32 cellular contexts compared by ENCODE assay signal in genomic region chr17:68221786-68222185, GRCh38. TPM values are rescaled to one million over a fixed set of nuclear protein-coding genes. Genes with fewer than 3 reads are reported as not detected.
A peak's percentile ranks its signal among the peaks of the same experiment; 100 is the strongest.
DNase-seq lines count a peak whose midpoint lies in the region; ATAC-seq, FAIRE-seq and TF ChIP-seq lines count a peak whose summit lies in the region.
"Had no signal": no experiment of that assay in that cellular context is flagged by ENCODE, and none has a peak within 500 bp of the region (broad histone marks: within the 10 kb centered on the region; RNA-seq: fewer than 3 reads in every experiment).

No MANE protein-coding gene starts in this region.

- peak; percentile 4 for FAIRE-seq in HTR-8/SVneo (lab: Jason Lieb, UNC)
- FAIRE-seq: frontal cortex, GM12878, H1 had no signal

- WGBS in transverse colon (ENCODE audit: low coverage in 1 of 2), 2 donors: 89% methylated on average over 4 of the region's 4 CpGs

- no peaks in the 10 kb centered on the region for H3K9me3 ChIP-seq in CD4-positive, alpha-beta T cell (ENCODE audit: control insufficient read depth, low read length)
- no peaks in the 10 kb centered on the region for H3K9me3 ChIP-seq in transverse colon
- H3K9me3 ChIP-seq: Peyer's patch, thyroid gland had no signal

- no peaks in the 10 kb centered on the region for H3K27me3 ChIP-seq in CD4-positive, alpha-beta T cell (ENCODE audit: control insufficient read depth, insufficient read depth, low read length)
- H3K27me3 ChIP-seq in transverse colon: no peaks in the 10 kb centered on the region
- H3K27me3 ChIP-seq: BLaER1 treated with 17β-estradiol and CSF1 and Interleukin-3, amounts not matched to agents 10 nM and 100 nM; cardiac muscle cell; hepatocyte; Peyer's patch; thyroid gland had no signal

- TF ChIP-seq EP300 in transverse colon (IDR thresholded peaks at IDR 0.05; ENCODE audit: low read depth): no peak

- no peak overlapping the region for H3K4me3 Mint-ChIP-seq in CD4-positive, alpha-beta T cell
- H3K4me3 Mint-ChIP-seq in neural crest cell: no peak overlapping the region
- H3K4me3 Mint-ChIP-seq: activated CD4-positive, alpha-beta memory T cell treated with anti-CD3 and anti-CD28 coated beads, Interleukin-2, amount 10 ng/mL, durations not matched to agents 7 days and 5 days; endodermal cell had no signal

- no peaks in the 10 kb centered on the region for H3K36me3 ChIP-seq in transverse colon
- H3K36me3 ChIP-seq: cardiac muscle cell, Peyer's patch, thyroid gland had no signal

- no peak for ATAC-seq in CD4-positive, alpha-beta T cell (ENCODE audit: poor library complexity)
- ATAC-seq in HG03378 (IDR thresholded peaks at IDR 0.05; ENCODE audit: unreplicated experiment): no peak
- ATAC-seq: activated naive CD4-positive, alpha-beta T cell treated with anti-CD3 and anti-CD28 coated beads, Interleukin-2, amount 50 U/mL, for 72 hours; GM12878; left lobe of liver; stimulated activated naive CD8-positive, alpha-beta T cell treated with anti-CD3 and anti-CD28 coated beads, Interleukin-15, Interleukin-2, amounts not matched to agents 100 U/mL and 50 U/mL, for 24 hours had no signal

- H3K27ac ChIP-seq in CD4-positive, alpha-beta T cell (ENCODE audit: low read depth, low read length): no peak overlapping the region
- H3K27ac ChIP-seq in transverse colon: no peak overlapping the region
- H3K27ac ChIP-seq: BLaER1 treated with 17β-estradiol and CSF1 and Interleukin-3, amounts not matched to agents 10 nM and 100 nM; cardiac muscle cell; hepatocyte; Peyer's patch; thyroid gland had no signal

- CTCF ChIA-PET in CD4-positive, alpha-beta T cell (lab: Charles Lee): no interaction called here

- H3K27me3 Mint-ChIP-seq in CD4-positive, alpha-beta T cell: no peaks in the 10 kb centered on the region
- no peaks in the 10 kb centered on the region for H3K27me3 Mint-ChIP-seq in neural crest cell (ENCODE audit: low read depth)
- H3K27me3 Mint-ChIP-seq: activated CD4-positive, alpha-beta memory T cell treated with anti-CD3 and anti-CD28 coated beads, Interleukin-2, amount 10 ng/mL, durations not matched to agents 7 days and 5 days had no signal

- intact Hi-C loops in CD4-positive, alpha-beta T cell (cut with DNase I, micrococcal nuclease): no loop called here
- intact Hi-C loops in transverse colon (cut with DNase I; ENCODE audit: low total_unique reads): no loop called here

- DNase-seq in CD4-positive, alpha-beta T cell: no peak
- DNase-seq in HTR-8/SVneo (ENCODE audit: insufficient read length, low spot score) (no peak), epithelial cell of esophagus (ENCODE audit: low read depth) (peak; percentile 29), neural crest cell (ENCODE audit: low read depth, low spot score) (no peak), transverse colon (no peak), cerebellar nuclear complex (lab: John Stamatoyannopoulos, UW) (no peak)
- DNase-seq: activated CD4-positive, alpha-beta memory T cell treated with anti-CD3 and anti-CD28 coated beads, Interleukin-2, amount 10 ng/mL, durations not matched to agents 7 days and 5 days; activated CD4-positive, CD25-positive, alpha-beta regulatory T cell treated with anti-CD3 and anti-CD28 coated beads, Interleukin-2, amount 50 U/mL, for 72 hours; activated CD8-positive, alpha-beta memory T cell treated with anti-CD3 and anti-CD28 coated beads, Interleukin-2, amount 50 U/mL, for 48 hours; aorta; Calu3; DND-41; endodermal cell; mesendoderm; NCI-H1092; NCI-H187; NCI-H2171 treated with DMSO at 0.1 percent for 48 hours; NCI-H524; SHP77 treated with DMSO at 0.1 percent for 48 hours; stimulated activated CD4-positive, alpha-beta T cell treated with anti-CD3 and anti-CD28 coated beads, Interleukin-15, amount 100 ng/mL, for 24 hours; stimulated activated naive CD8-positive, alpha-beta T cell treated with anti-CD3 and anti-CD28 coated beads, Interleukin-15, Interleukin-2, amounts not matched to agents 100 U/mL and 50 U/mL, for 24 hours; thyroid gland had no signal

- POLR2A ChIA-PET in CD4-positive, alpha-beta T cell (lab: Charles Lee): no interaction called here

- TF ChIP-seq CTCF in CD4-positive, alpha-beta T cell (IDR thresholded peaks at IDR 0.05): no peak
- TF ChIP-seq CTCF in epithelial cell of esophagus (IDR thresholded peaks at IDR 0.05; ENCODE audit: insufficient read depth, low read depth, low read length, missing control alignments) (no peak), neural crest cell (conservative IDR thresholded peaks at IDR 0.05) (no peak), transverse colon (IDR thresholded peaks at IDR 0.05) (no peak)

- H3K36me3 Mint-ChIP-seq in CD4-positive, alpha-beta T cell (ENCODE audit: low read depth): peaks cover 21% of the 10 kb centered on the region
- no peaks in the 10 kb centered on the region for H3K36me3 Mint-ChIP-seq in neural crest cell (ENCODE audit: low read depth)
- H3K36me3 Mint-ChIP-seq: activated naive CD4-positive, alpha-beta T cell treated with anti-CD3 and anti-CD28 coated beads, Interleukin-2, amount 50 U/mL, for 72 hours had no signal

- TF ChIP-seq POLR2A in transverse colon (IDR thresholded peaks at IDR 0.05): no peak

- peak overlapping the region; percentile 2 for H3K27ac Mint-ChIP-seq in CD4-positive, alpha-beta T cell
- H3K27ac Mint-ChIP-seq in neural crest cell (ENCODE audit: unreplicated experiment): peak overlapping the region; percentile 78
- H3K27ac Mint-ChIP-seq: activated CD4-positive, alpha-beta memory T cell treated with anti-CD3 and anti-CD28 coated beads, Interleukin-2, amount 10 ng/mL, durations not matched to agents 7 days and 5 days; activated naive CD4-positive, alpha-beta T cell treated with anti-CD3 and anti-CD28 coated beads, Interleukin-2, amount 50 U/mL, for 72 hours; endodermal cell had no signal

- no peaks in the 10 kb centered on the region for H3K4me1 ChIP-seq in transverse colon
- H3K4me1 ChIP-seq: Peyer's patch, thyroid gland had no signal

- in situ Hi-C loops in transverse colon (cut with MboI; ENCODE audit: low pct_ligation_motif_present in 1 of 4, low pct_unique_long_range_greater_than_20kb in 1 of 4, low sequenced_read_pairs in 3 of 4): no loop called here

- H3K4me3 ChIP-seq in epithelial cell of esophagus (ENCODE audit: low read length): no peak overlapping the region
- no peak overlapping the region for H3K4me3 ChIP-seq in transverse colon
- H3K4me3 ChIP-seq: BLaER1 treated with 17β-estradiol and CSF1 and Interleukin-3, amounts not matched to agents 10 nM and 100 nM; cardiac muscle cell; GM12878; hepatocyte; Peyer's patch; thyroid gland had no signal

- H3K9me3 Mint-ChIP-seq in CD4-positive, alpha-beta T cell: no peaks in the 10 kb centered on the region
- H3K9me3 Mint-ChIP-seq in neural crest cell: peaks cover 3% of the 10 kb centered on the region
- H3K9me3 Mint-ChIP-seq: activated CD4-positive, alpha-beta memory T cell treated with anti-CD3 and anti-CD28 coated beads, Interleukin-2, amount 10 ng/mL, durations not matched to agents 7 days and 5 days; activated naive CD4-positive, alpha-beta T cell treated with anti-CD3 and anti-CD28 coated beads, Interleukin-2, amount 50 U/mL, for 72 hours had no signal

- H3K4me1 Mint-ChIP-seq in CD4-positive, alpha-beta T cell (ENCODE audit: low read depth): peaks cover 11% of the 10 kb centered on the region
- H3K4me1 Mint-ChIP-seq in neural crest cell: peaks cover 8% of the 10 kb centered on the region
- H3K4me1 Mint-ChIP-seq: endodermal cell had no signal

RNA-seq across cellular contexts. Expression of gene AMZ2, which starts 26.1 kb away (rescaled TPM):
- 10 to 100 TPM; 63.0 to 64.9 TPM for total RNA-seq in CD4-positive, alpha-beta T cell
- total RNA-seq in neural crest cell: 85.1 and 87.5 TPM in 2 replicates
- total RNA-seq in transverse colon: 10 to 100 TPM in 3 of 4 donors, not detected in 1; 32.7 to 45.6 (median 32.8) TPM
